Comparison of ENCODE assay signal across 24 cellular contexts in genomic region chr19:53853707-53854106, GRCh38. TPM values are rescaled to one million over a fixed set of nuclear protein-coding genes. Genes with fewer than 3 reads are reported as not detected.
A peak's percentile ranks its signal among the peaks of the same experiment; 100 is the strongest.
DNase-seq lines count a peak whose midpoint lies in the region; ATAC-seq and TF ChIP-seq lines count a peak whose summit lies in the region.
"Had no signal": no experiment of that assay in that cellular context is flagged by ENCODE, and none has a peak within 500 bp of the region (broad histone marks: within the 10 kb centered on the region; RNA-seq: fewer than 3 reads in every experiment).

No MANE protein-coding gene starts in this region.

- H3K4me3 Mint-ChIP-seq in activated CD8-positive, alpha-beta memory T cell treated with anti-CD3 and anti-CD28 coated beads, Interleukin-2, amount 10 ng/mL, durations not matched to agents 7 days and 5 days = no peak overlapping the region
- no peak overlapping the region for H3K4me3 Mint-ChIP-seq in effector memory CD8-positive, alpha-beta T cell

- H3K36me3 ChIP-seq in breast epithelium (no peaks in the 10 kb centered on the region), ovary (no peaks in the 10 kb centered on the region)
- H3K36me3 ChIP-seq: adrenal gland, uterus had no signal

- H3K4me3 ChIP-seq in breast epithelium (no peak overlapping the region), ovary (no peak overlapping the region)
- H3K4me3 ChIP-seq: adrenal gland, coronary artery, lung, testis, uterus had no signal

- CTCF ChIA-PET in activated CD8-positive, alpha-beta memory T cell treated with anti-CD3 and anti-CD28 coated beads, Interleukin-2, amount 10 ng/mL, durations not matched to agents 7 days and 5 days (lab: Charles Lee) = interaction anchor here (0.7 to 3.6 kb wide), 14 partner anchors 8 to 172 kb away, joined by 3 to 46 read pairs (median 6); partner anchors contain the start of genes MYADM and PRKCG

- no peak for DNase-seq in activated CD8-positive, alpha-beta memory T cell treated with anti-CD3 and anti-CD28 coated beads, Interleukin-2, amount 10 ng/mL, durations not matched to agents 7 days and 5 days
- no peak for DNase-seq in activated CD8-positive, alpha-beta memory T cell treated with anti-CD3 and anti-CD28 coated beads, Interleukin-2, amount 50 U/mL, for 4 hours
- DNase-seq in MV-4-11 (lab: John Stamatoyannopoulos, UW) = peak; percentile 68
- DNase-seq in effector memory CD8-positive, alpha-beta T cell = no peak
- no peak for DNase-seq in breast epithelium (ENCODE audit: low spot score in 2 of 2)
- no peak for DNase-seq in ovary
- DNase-seq: activated gamma-delta T cell treated with Interleukin-2 at 50 U/mL for 16 hours; adrenal gland; EL; NCI-H146; NCI-H2171; NCI-H526; small intestine; stimulated activated CD4-positive, alpha-beta T cell treated with anti-CD3 and anti-CD28 coated beads, Interleukin-2, amount 100 ng/mL, for 24 hours; testis; uterus had no signal

- no peak for TF ChIP-seq CTCF in breast epithelium (IDR thresholded peaks at IDR 0.05)
- no peak for TF ChIP-seq CTCF in ovary (IDR thresholded peaks at IDR 0.05)

- ATAC-seq in activated CD8-positive, alpha-beta memory T cell treated with anti-CD3 and anti-CD28 coated beads, Interleukin-2, amount 10 ng/mL, durations not matched to agents 7 days and 5 days = peak; percentile 73
- peak; percentile 61 for ATAC-seq in HG02588 (IDR thresholded peaks at IDR 0.05; ENCODE audit: unreplicated experiment)
- ATAC-seq in effector memory CD8-positive, alpha-beta T cell (replicated peaks) = peak; percentile 35
- ATAC-seq in HG02610 (IDR thresholded peaks at IDR 0.05; ENCODE audit: unreplicated experiment) = no peak

- H3K27me3 ChIP-seq in breast epithelium (no peaks in the 10 kb centered on the region), ovary (no peaks in the 10 kb centered on the region)
- H3K27me3 ChIP-seq: adrenal gland, testis, uterus had no signal

- intact Hi-C loops in breast epithelium (cut with DNase I; ENCODE audit: low total_unique reads) (no loop called here), ovary (cut with DNase I) (loop anchor here in 1 of 4 donors (5.0 kb wide), 1 partner anchor 174 kb away; no protein-coding TSS in a partner anchor)

- H3K4me1 Mint-ChIP-seq in activated CD8-positive, alpha-beta memory T cell treated with anti-CD3 and anti-CD28 coated beads, Interleukin-2, amount 10 ng/mL, durations not matched to agents 7 days and 5 days = peaks cover 29% of the 10 kb centered on the region
- H3K4me1 Mint-ChIP-seq in effector memory CD8-positive, alpha-beta T cell (ENCODE audit: low read depth in 2 of 2) = peaks cover 7 to 8% of the 10 kb centered on the region in 2 donors

- H3K4me1 ChIP-seq in breast epithelium (no peaks in the 10 kb centered on the region), ovary (ENCODE audit: insufficient read depth) (no peaks in the 10 kb centered on the region)
- H3K4me1 ChIP-seq: adrenal gland, testis, uterus had no signal

- TF ChIP-seq EP300 in ovary (IDR thresholded peaks at IDR 0.05) = no peak

- no peaks in the 10 kb centered on the region for H3K9me3 Mint-ChIP-seq in activated CD8-positive, alpha-beta memory T cell treated with anti-CD3 and anti-CD28 coated beads, Interleukin-2, amount 10 ng/mL, durations not matched to agents 7 days and 5 days (ENCODE audit: low read depth)
- H3K9me3 Mint-ChIP-seq in effector memory CD8-positive, alpha-beta T cell = no peaks in the 10 kb centered on the region

- TF ChIP-seq POLR2A in breast epithelium (IDR thresholded peaks at IDR 0.05) (no peak), ovary (IDR thresholded peaks at IDR 0.05) (no peak)

- peak overlapping the region; percentile 74 for H3K27ac Mint-ChIP-seq in activated CD8-positive, alpha-beta memory T cell treated with anti-CD3 and anti-CD28 coated beads, Interleukin-2, amount 10 ng/mL, durations not matched to agents 7 days and 5 days
- H3K27ac Mint-ChIP-seq in effector memory CD8-positive, alpha-beta T cell = peak overlapping the region in 1 of 2 donors; percentile 35

- H3K27ac ChIP-seq in breast epithelium = no peak overlapping the region
- H3K27ac ChIP-seq in ovary = no peak overlapping the region
- H3K27ac ChIP-seq: adrenal gland, coronary artery, testis, uterus had no signal

- no peaks in the 10 kb centered on the region for H3K36me3 Mint-ChIP-seq in activated CD8-positive, alpha-beta memory T cell treated with anti-CD3 and anti-CD28 coated beads, Interleukin-2, amount 10 ng/mL, durations not matched to agents 7 days and 5 days
- peaks cover 3% of the 10 kb centered on the region for H3K36me3 Mint-ChIP-seq in effector memory CD8-positive, alpha-beta T cell (ENCODE audit: insufficient read depth)

- 77 to 93% (median 79%) methylated on average over 2 of the region's 2 CpGs for WGBS in ovary, 3 donors

- peaks cover 18% of the 10 kb centered on the region for H3K27me3 Mint-ChIP-seq in activated CD8-positive, alpha-beta memory T cell treated with anti-CD3 and anti-CD28 coated beads, Interleukin-2, amount 10 ng/mL, durations not matched to agents 7 days and 5 days
- peaks cover 33 to 34% of the 10 kb centered on the region in 2 donors for H3K27me3 Mint-ChIP-seq in effector memory CD8-positive, alpha-beta T cell

- H3K9me3 ChIP-seq in breast epithelium (no peaks in the 10 kb centered on the region), ovary (no peaks in the 10 kb centered on the region)
- H3K9me3 ChIP-seq: adrenal gland, testis, uterus had no signal

RNA-seq across cellular contexts. Expression of gene MYADM, which starts 14.0 kb away (rescaled TPM):
- 10 to 100 TPM; 52.2 to 69.4 TPM for total RNA-seq in activated CD8-positive, alpha-beta memory T cell treated with anti-CD3 and anti-CD28 coated beads, Interleukin-2, amount 10 ng/mL, durations not matched to agents 7 days and 5 days
- total RNA-seq in breast epithelium (10 to 100 TPM; 30.2 to 54.6 (median 41.9) TPM), ovary (100 to 1,000 TPM in 5 of 7 donors, 10 to 100 TPM in 2; 27.5 to 216 (median 146) TPM)
- 100 to 1,000 TPM in 1 of 2 donors, 10 to 100 TPM in 1; 86.3 to 134 TPM for polyA plus RNA-seq in ovary

RNA-seq across cellular contexts. Expression of gene PRKCG, which starts 28.3 kb away (rescaled TPM):
- not detected for total RNA-seq in activated CD8-positive, alpha-beta memory T cell treated with anti-CD3 and anti-CD28 coated beads, Interleukin-2, amount 10 ng/mL, durations not matched to agents 7 days and 5 days
- total RNA-seq in breast epithelium = not detected
- total RNA-seq in ovary = under 1 TPM in 1 of 7 donors, not detected in 6; 0.08 TPM
- polyA plus RNA-seq in ovary = under 1 TPM in 1 of 2 donors, not detected in 1; 0.04 TPM
- total RNA-seq: adrenal gland, bronchial epithelial cell, MCF 10A had no signal
- polyA plus RNA-seq: adrenal gland, BJ had no signal

RNA-seq across cellular contexts. Expression of gene NLRP12, which starts 29.6 kb away (rescaled TPM):
- total RNA-seq in activated CD8-positive, alpha-beta memory T cell treated with anti-CD3 and anti-CD28 coated beads, Interleukin-2, amount 10 ng/mL, durations not matched to agents 7 days and 5 days = not detected
- 1 to 10 TPM in 1 of 3 donors, under 1 TPM in 2; 0.32 to 1.2 (median 0.66) TPM for total RNA-seq in breast epithelium
- total RNA-seq in ovary = under 1 TPM; 0.05 to 0.95 (median 0.17) TPM
- under 1 TPM; 0.05 to 0.15 TPM for polyA plus RNA-seq in ovary
- total RNA-seq: bronchial epithelial cell, kidney epithelial cell, MCF 10A had no signal
- polyA plus RNA-seq: BJ had no signal

RNA-seq across cellular contexts. Expression of gene CACNG7, which starts 55.4 kb away (rescaled TPM):
- not detected for total RNA-seq in activated CD8-positive, alpha-beta memory T cell treated with anti-CD3 and anti-CD28 coated beads, Interleukin-2, amount 10 ng/mL, durations not matched to agents 7 days and 5 days
- not detected for total RNA-seq in breast epithelium
- total RNA-seq in ovary = not detected
- polyA plus RNA-seq in ovary = under 1 TPM in 1 of 2 donors, not detected in 1; 0.02 TPM
- total RNA-seq: bronchial epithelial cell, kidney epithelial cell, lung, MCF 10A had no signal
- polyA plus RNA-seq: lung had no signal
